8 cellular contexts compared by ENCODE assay signal in the genomic region with DNA sequence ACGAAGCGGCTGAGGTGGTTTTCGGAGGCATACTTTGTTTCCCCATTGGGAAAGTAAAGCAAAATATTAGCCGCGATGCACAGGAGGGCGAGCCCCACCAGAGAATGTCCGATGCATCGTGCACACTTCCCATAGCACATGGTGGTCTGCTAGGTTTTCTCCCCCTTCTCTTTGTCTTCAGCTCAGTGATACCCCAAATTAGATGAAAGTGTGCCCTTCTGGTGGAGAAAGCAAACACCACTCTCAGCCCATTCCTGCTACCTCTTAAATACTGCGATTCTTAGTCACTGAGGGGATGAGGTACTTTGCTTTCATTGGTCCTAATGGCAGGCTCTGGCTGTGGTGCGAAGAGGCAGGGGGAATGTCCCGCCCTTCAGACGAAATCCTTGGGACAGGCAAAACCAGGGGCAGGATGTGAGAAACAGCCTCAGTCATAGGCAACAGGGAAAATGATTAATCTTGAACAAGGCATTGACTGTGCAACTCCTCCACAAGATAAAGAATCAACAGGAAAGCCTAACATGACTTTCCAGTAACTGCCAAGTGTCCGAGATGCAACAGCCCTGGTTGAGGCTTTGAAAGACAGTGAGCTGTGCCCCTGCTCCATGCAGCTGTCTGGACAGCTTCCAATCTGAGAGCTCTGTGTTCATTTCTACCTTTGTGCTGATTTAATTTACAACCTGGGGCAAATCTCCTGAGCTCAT. TPM values are rescaled to one million over a fixed set of nuclear protein-coding genes. Genes with fewer than 3 reads are reported as not detected.
A peak's percentile ranks its signal among the peaks of the same experiment; 100 is the strongest.
DNase-seq lines count a peak whose midpoint lies in the region; ATAC-seq and TF ChIP-seq lines count a peak whose summit lies in the region.

A gene with protein sequence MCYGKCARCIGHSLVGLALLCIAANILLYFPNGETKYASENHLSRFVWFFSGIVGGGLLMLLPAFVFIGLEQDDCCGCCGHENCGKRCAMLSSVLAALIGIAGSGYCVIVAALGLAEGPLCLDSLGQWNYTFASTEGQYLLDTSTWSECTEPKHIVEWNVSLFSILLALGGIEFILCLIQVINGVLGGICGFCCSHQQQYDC (minus strand): TSS at position 242 of the 704 bp plus-strand sequence. CDS start 102 bp downstream, at position 140.

- H3K9me3 ChIP-seq in SJSA1 (replicated peaks) (no peaks in the 10 kb centered on the region), parathyroid adenoma (ENCODE audit: control insufficient read depth, low read length) (no peaks in the 10 kb centered on the region)

- no peak within 1 kb of the TSS for H3K9ac ChIP-seq in parathyroid adenoma

- H3K4me3 ChIP-seq in SJSA1 (peak within 1 kb of the TSS; percentile 45), parathyroid adenoma (ENCODE audit: low read depth, low read length) (peak within 1 kb of the TSS; percentile 1)

- peaks cover 59% of the 10 kb centered on the region for H3K4me1 ChIP-seq in SJSA1 (replicated peaks)
- H3K4me1 ChIP-seq in parathyroid adenoma, result no peaks in the 10 kb centered on the region

- H3K27ac ChIP-seq in SJSA1, result peak within 1 kb of the TSS; percentile 77
- peak within 1 kb of the TSS; percentile 46 for H3K27ac ChIP-seq in parathyroid adenoma

- H3K27me3 ChIP-seq in SJSA1 (replicated peaks) (no peaks in the 10 kb centered on the region), parathyroid adenoma (ENCODE audit: control insufficient read depth, insufficient read depth, low read length) (no peaks in the 10 kb centered on the region)

- ATAC-seq in GM19463 (IDR thresholded peaks at IDR 0.05; ENCODE audit: unreplicated experiment) (no peak), GM18870 (IDR thresholded peaks at IDR 0.05; ENCODE audit: unreplicated experiment) (no peak)

- no peak for TF ChIP-seq CTCF in parathyroid adenoma (IDR thresholded peaks at IDR 0.05)

- no peak within 1 kb of the TSS for H3K4me2 ChIP-seq in parathyroid adenoma (ENCODE audit: low read length)

- no peaks in the 10 kb centered on the region for H3K79me2 ChIP-seq in parathyroid adenoma

- DNase-seq in H4 (ENCODE audit: low spot score) (peak; percentile 92), SJSA1 (ENCODE audit: low read depth in 1 of 2, low spot score in 2 of 2) (peak; percentile 86 to 88), fibroblast of the conjunctiva (ENCODE audit: low read depth) (peak; percentile 85), NCI-H2227 (lab: John Stamatoyannopoulos, UW; ENCODE audit: unreplicated experiment) (no peak), KBM-7 (no peak)

- peaks cover 32% of the 10 kb centered on the region for H3K36me3 ChIP-seq in SJSA1
- no peaks in the 10 kb centered on the region for H3K36me3 ChIP-seq in parathyroid adenoma (ENCODE audit: control insufficient read depth, insufficient read depth, low read length)

- no peak within 1 kb of the TSS for H2AFZ ChIP-seq in parathyroid adenoma

- in situ Hi-C loops in KBM-7 (cut with MboI; ENCODE audit: low pct_unique_long_range_greater_than_20kb, low sequenced_read_pairs), result no loop called here

RNA-seq across cellular contexts. Expression of the gene that starts here (rescaled TPM):
- total RNA-seq in H4 (2014; rRNA removed; shearing (Covaris generic)), result 152 and 153 TPM in 2 replicates
- 117 and 140 TPM in 2 replicates for total RNA-seq in SJSA1 (2014; rRNA removed; shearing (Covaris generic))

Comparison
In these comparisons a context has a peak if more than half of its experiments do, and no peak if none do; other contexts are left out.
1. DNase-seq: peak in H4 (single experiment), SJSA1 (2 of 2) and fibroblast of the conjunctiva (single experiment); none in NCI-H2227 (single experiment) and KBM-7 (single experiment).